18 cellular contexts compared by ENCODE assay signal in the genomic region with DNA sequence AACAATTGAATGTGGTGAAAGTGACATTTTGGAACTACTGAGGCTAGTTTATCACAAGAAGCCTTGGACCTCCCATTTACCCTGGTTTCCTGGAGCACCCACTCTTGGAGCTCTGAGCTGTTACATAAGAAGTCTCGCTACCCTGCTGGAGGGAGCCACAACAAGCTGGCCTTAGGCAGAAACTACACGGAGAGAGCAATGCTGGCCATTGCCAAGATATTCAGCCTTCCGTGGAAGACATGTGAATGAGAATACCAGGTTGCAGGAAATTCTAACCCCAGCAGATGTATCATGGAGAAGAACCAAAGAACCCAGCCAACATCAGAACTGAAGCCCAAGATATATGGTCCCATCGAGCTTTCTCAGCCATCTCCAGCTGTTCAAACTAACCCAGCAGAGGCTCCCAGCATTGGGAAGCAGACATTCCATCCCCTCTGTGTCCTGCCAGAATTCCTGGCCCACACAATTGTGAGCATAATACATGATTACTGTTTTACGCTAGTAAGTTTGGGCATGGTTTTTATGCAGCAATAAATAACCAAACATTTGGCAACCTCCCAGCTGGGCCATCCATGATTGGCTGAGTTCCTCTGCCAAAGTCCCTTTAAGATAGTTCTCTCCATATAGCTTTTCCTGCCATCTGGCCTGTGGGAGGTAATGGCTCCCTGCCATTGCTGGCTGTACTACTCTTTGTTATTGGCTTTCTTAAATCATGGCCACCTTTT. TPM values are rescaled to one million over a fixed set of nuclear protein-coding genes. Genes with fewer than 3 reads are reported as not detected.
DNase-seq lines count a peak whose midpoint lies in the region; ATAC-seq and TF ChIP-seq lines count a peak whose summit lies in the region.
"Had no signal": no experiment of that assay in that cellular context is flagged by ENCODE, and none has a peak within 500 bp of the region (broad histone marks: within the 10 kb centered on the region; RNA-seq: fewer than 3 reads in every experiment).

No MANE protein-coding gene starts in this region.

- DNase-seq in breast epithelium (ENCODE audit: low spot score in 2 of 2): peak in 1 of 2 donors; percentile 30
- no peak for DNase-seq in mammary epithelial cell
- DNase-seq in mesenchymal stem cell: no peak
- peak in 1 of 2 donors; percentile 63 for DNase-seq in aorta
- no peak for DNase-seq in activated CD4-positive, alpha-beta T cell treated with anti-CD3 and anti-CD28 coated beads for 4 hours
- no peak for DNase-seq in activated naive CD4-positive, alpha-beta T cell treated with anti-CD3 and anti-CD28 coated beads for 36 hours
- DNase-seq: activated CD8-positive, alpha-beta T cell treated with anti-CD3 and anti-CD28 coated beads, Interleukin-2, amount 10 ng/mL, durations not matched to agents 7 days and 5 days; activated effector memory CD4-positive, alpha-beta T cell treated with anti-CD3 and anti-CD28 coated beads, Interleukin-2, amount 50 U/mL, for 16 hours; cerebellar nuclear complex; erythroblast; MV-4-11; NCI-H774; SHP77 treated with DMSO at 0.1 percent for 48 hours; upper lobe of left lung had no signal

- no peak for TF ChIP-seq CTCF in breast epithelium (IDR thresholded peaks at IDR 0.05)
- no peak for TF ChIP-seq CTCF in mammary epithelial cell (conservative IDR thresholded peaks at IDR 0.05 in 1 of 2, IDR thresholded peaks at IDR 0.05 in 1 of 2; ENCODE audit: extremely low read depth in 1 of 2, insufficient read depth in 1 of 2, low read depth in 1 of 2, low read length in 2 of 2)
- TF ChIP-seq CTCF in brain (conservative IDR thresholded peaks at IDR 0.05): no peak

- peaks cover 19% of the 10 kb centered on the region for H3K4me1 Mint-ChIP-seq in brain
- H3K4me1 Mint-ChIP-seq in activated naive CD4-positive, alpha-beta T cell treated with anti-CD3 and anti-CD28 coated beads for 36 hours (ENCODE audit: low read depth): no peaks in the 10 kb centered on the region
- H3K4me1 Mint-ChIP-seq: GM23338 had no signal

- H3K36me3 ChIP-seq in breast epithelium: no peaks in the 10 kb centered on the region
- no peaks in the 10 kb centered on the region for H3K36me3 ChIP-seq in mammary epithelial cell (ENCODE audit: insufficient read depth, low read length)
- no peaks in the 10 kb centered on the region for H3K36me3 ChIP-seq in mesenchymal stem cell (ENCODE audit: control insufficient read depth in 1 of 2, insufficient read depth in 2 of 2, low read depth in 1 of 2, low read length in 2 of 2)
- no peaks in the 10 kb centered on the region for H3K36me3 ChIP-seq in aorta (ENCODE audit: control insufficient read depth in 1 of 2, insufficient read depth in 2 of 2, low read length in 1 of 2)
- H3K36me3 ChIP-seq: upper lobe of left lung had no signal

- no peak overlapping the region for H3K14ac ChIP-seq in mesenchymal stem cell (ENCODE audit: low read length in 2 of 2)

- CTCF ChIA-PET in mammary epithelial cell (lab: Charles Lee; ENCODE audit: low non-redundant PET): no interaction called here
- CTCF ChIA-PET in activated naive CD4-positive, alpha-beta T cell treated with anti-CD3 and anti-CD28 coated beads for 36 hours (lab: Charles Lee): interaction anchor here (1.0 kb wide), 1 partner anchor 20 kb away, joined by 4 read pairs; no protein-coding TSS in a partner anchor

- no peak overlapping the region for H3K4me3 ChIP-seq in breast epithelium
- H3K4me3 ChIP-seq in mammary epithelial cell (replicated peaks in 1 of 3; ENCODE audit: insufficient read depth in 1 of 3, low read depth in 2 of 3, low read length in 3 of 3): no peak overlapping the region
- no peak overlapping the region for H3K4me3 ChIP-seq in mesenchymal stem cell (ENCODE audit: insufficient read depth in 1 of 2, low read depth in 1 of 2, low read length in 2 of 2)
- H3K4me3 ChIP-seq in aorta (ENCODE audit: low read length in 2 of 2): no peak overlapping the region
- H3K4me3 ChIP-seq: A549, GM23338, upper lobe of left lung had no signal

- H3K23ac ChIP-seq in mesenchymal stem cell (ENCODE audit: low read length in 2 of 2): no peak overlapping the region

- no peak overlapping the region for H2BK5ac ChIP-seq in mesenchymal stem cell (ENCODE audit: low read depth, low read length, poor library complexity, severe bottlenecking)

- no peaks in the 10 kb centered on the region for H3K79me2 ChIP-seq in mammary epithelial cell (ENCODE audit: insufficient read depth, low read length)

- no peaks in the 10 kb centered on the region for H4K20me1 ChIP-seq in mammary epithelial cell (ENCODE audit: insufficient read depth, low read length)

- H2AK5ac ChIP-seq in mesenchymal stem cell (ENCODE audit: low read length, severe bottlenecking): no peak overlapping the region

- H3K18ac ChIP-seq in mesenchymal stem cell (ENCODE audit: low read depth in 1 of 2, low read length in 2 of 2): peak overlapping the region; percentile 44 to 50

- peak overlapping the region; percentile 11 for H4K91ac ChIP-seq in mesenchymal stem cell (ENCODE audit: low read length)

- H2BK12ac ChIP-seq in mesenchymal stem cell (ENCODE audit: low read length in 2 of 2): peak overlapping the region in 1 of 2 experiments; percentile 29

- H3K79me1 ChIP-seq in mesenchymal stem cell (replicated peaks; ENCODE audit: low read length, poor library complexity, severe bottlenecking): no peaks in the 10 kb centered on the region

- peak overlapping the region; percentile 33 to 37 for H3K27ac ChIP-seq in breast epithelium
- no peak overlapping the region for H3K27ac ChIP-seq in mammary epithelial cell (ENCODE audit: insufficient read depth, low read depth, low read length)
- no peak overlapping the region for H3K27ac ChIP-seq in mesenchymal stem cell (ENCODE audit: low read length, poor library complexity, severe bottlenecking)
- peak overlapping the region in 1 of 2 donors; percentile 35 for H3K27ac ChIP-seq in aorta (ENCODE audit: low read depth in 1 of 2, low read length in 2 of 2)
- H3K27ac ChIP-seq: A549, upper lobe of left lung had no signal

- in situ Hi-C loops in mammary epithelial cell (cut with MboI; ENCODE audit: low sequenced_read_pairs in 2 of 2): loop anchor here in 1 of 2 donors (25.0 kb wide), 1 partner anchor 141 kb away; no protein-coding TSS in a partner anchor

- H3K27me3 ChIP-seq in breast epithelium (no peaks in the 10 kb centered on the region), mammary epithelial cell (ENCODE audit: insufficient read depth, low read length) (no peaks in the 10 kb centered on the region), mesenchymal stem cell (ENCODE audit: control insufficient read depth in 1 of 2, insufficient read depth in 1 of 2, low read length in 2 of 2) (peaks cover 0 to 2% of the 10 kb centered on the region in 2 experiments), aorta (ENCODE audit: control insufficient read depth in 1 of 2, insufficient read depth in 2 of 2, low read length in 1 of 2) (no peaks in the 10 kb centered on the region)
- H3K27me3 ChIP-seq: upper lobe of left lung had no signal

- H3K4me3 Mint-ChIP-seq in brain: peak overlapping the region in 2 of 5 experiments; percentile 36
- H3K4me3 Mint-ChIP-seq in activated naive CD4-positive, alpha-beta T cell treated with anti-CD3 and anti-CD28 coated beads for 36 hours: no peak overlapping the region
- H3K4me3 Mint-ChIP-seq: activated CD8-positive, alpha-beta T cell treated with anti-CD3 and anti-CD28 coated beads, Interleukin-2, amount 10 ng/mL, durations not matched to agents 7 days and 5 days; GM23338 had no signal

- TF ChIP-seq POLR2A in breast epithelium (IDR thresholded peaks at IDR 0.05): no peak

- H3K4ac ChIP-seq in mesenchymal stem cell (ENCODE audit: low read depth in 1 of 2, low read length in 2 of 2): peak overlapping the region in 1 of 2 experiments; percentile 13

- no peak overlapping the region for H2BK120ac ChIP-seq in mesenchymal stem cell (ENCODE audit: low read depth, low read length)

- peak overlapping the region in 3 of 5 experiments; percentile 64 to 83 (median 83) for H3K27ac Mint-ChIP-seq in brain
- H3K27ac Mint-ChIP-seq in activated naive CD4-positive, alpha-beta T cell treated with anti-CD3 and anti-CD28 coated beads for 36 hours: no peak overlapping the region
- H3K27ac Mint-ChIP-seq: activated CD8-positive, alpha-beta T cell treated with anti-CD3 and anti-CD28 coated beads, Interleukin-2, amount 10 ng/mL, durations not matched to agents 7 days and 5 days; GM23338 had no signal

- intact Hi-C loops in breast epithelium (cut with DNase I; ENCODE audit: low total_unique reads): no loop called here
- intact Hi-C loops in mammary epithelial cell (cut with micrococcal nuclease): loop anchor here (10.0 kb wide), 1 partner anchor 1258 kb away; no protein-coding TSS in a partner anchor
- intact Hi-C loops in aorta (cut with DNase I): no loop called here
- intact Hi-C loops in activated naive CD4-positive, alpha-beta T cell treated with anti-CD3 and anti-CD28 coated beads for 36 hours (cut with micrococcal nuclease): loop anchor here (5.0 kb wide), 1 partner anchor 49 kb away; no protein-coding TSS in a partner anchor

- H3K9me3 ChIP-seq in breast epithelium (no peaks in the 10 kb centered on the region), mammary epithelial cell (replicated peaks; ENCODE audit: insufficient read depth, low read length) (no peaks in the 10 kb centered on the region), mesenchymal stem cell (ENCODE audit: control insufficient read depth, low read length) (no peaks in the 10 kb centered on the region), aorta (ENCODE audit: control insufficient read depth, low read length) (no peaks in the 10 kb centered on the region)
- H3K9me3 ChIP-seq: A549, upper lobe of left lung had no signal

- H2AFZ ChIP-seq in mammary epithelial cell (ENCODE audit: low read depth, low read length): no peak overlapping the region
- no peak overlapping the region for H2AFZ ChIP-seq in mesenchymal stem cell (ENCODE audit: low read depth, low read length)
- H2AFZ ChIP-seq: GM23338 had no signal

- H3K9me3 Mint-ChIP-seq in brain: peaks cover 0 to 15% (median 2%) of the 10 kb centered on the region in 5 experiments
- H3K9me3 Mint-ChIP-seq in activated naive CD4-positive, alpha-beta T cell treated with anti-CD3 and anti-CD28 coated beads for 36 hours: no peaks in the 10 kb centered on the region
- H3K9me3 Mint-ChIP-seq: GM23338 had no signal

- no TSS peak for BruUV-seq in mammary epithelial cell (replicated peaks; lab: Mats Ljungman, UMichigan)

- dilution Hi-C loops in mammary epithelial cell (cut with HindIII; ENCODE audit: low sequenced_read_pairs): no loop called here

- H3K9ac ChIP-seq in mammary epithelial cell (ENCODE audit: insufficient read depth, low read length): no peak overlapping the region
- no peak overlapping the region for H3K9ac ChIP-seq in mesenchymal stem cell (ENCODE audit: low read length)

- H3K4me2 ChIP-seq in mammary epithelial cell (ENCODE audit: insufficient read depth, low read depth, low read length) (no peak overlapping the region), mesenchymal stem cell (ENCODE audit: low read length, poor library complexity, severe bottlenecking) (no peak overlapping the region)
- H3K4me2 ChIP-seq: A549, GM23338 had no signal

- no peaks in the 10 kb centered on the region for H3K36me3 Mint-ChIP-seq in brain
- H3K36me3 Mint-ChIP-seq in activated naive CD4-positive, alpha-beta T cell treated with anti-CD3 and anti-CD28 coated beads for 36 hours (ENCODE audit: low read depth): no peaks in the 10 kb centered on the region

- WGBS in mammary epithelial cell (ENCODE audit: low coverage, missing lambda C conversion rate): 16% methylated on average over 5 of the region's 5 CpGs
- WGBS in mesenchymal stem cell: 93% methylated on average over 5 of the region's 5 CpGs
- 25 to 27% methylated on average over 5 of the region's 5 CpGs for whole genome bisulfite sequencing in aorta, 2 donors

- peaks cover 4% of the 10 kb centered on the region for H3K27me3 Mint-ChIP-seq in brain
- no peaks in the 10 kb centered on the region for H3K27me3 Mint-ChIP-seq in activated naive CD4-positive, alpha-beta T cell treated with anti-CD3 and anti-CD28 coated beads for 36 hours (ENCODE audit: low read depth)

- H2BK15ac ChIP-seq in mesenchymal stem cell (ENCODE audit: low read depth, poor library complexity, severe bottlenecking): no peak overlapping the region

- no peak overlapping the region for H4K8ac ChIP-seq in mesenchymal stem cell (ENCODE audit: low read length)

- no peaks in the 10 kb centered on the region for H3K4me1 ChIP-seq in breast epithelium
- no peaks in the 10 kb centered on the region for H3K4me1 ChIP-seq in mammary epithelial cell (ENCODE audit: insufficient read depth, low read length)
- no peaks in the 10 kb centered on the region for H3K4me1 ChIP-seq in mesenchymal stem cell (ENCODE audit: control insufficient read depth, insufficient read depth, low read depth, low read length)
- H3K4me1 ChIP-seq in aorta (ENCODE audit: control insufficient read depth in 1 of 2, insufficient read depth in 2 of 2, low read length in 2 of 2): peaks cover 3% of the 10 kb centered on the region in 2 donors
- H3K4me1 ChIP-seq: A549 had no signal

- ATAC-seq in aorta (ENCODE audit: low FRiP score) (peak; percentile 84), GM18517 (IDR thresholded peaks at IDR 0.05; ENCODE audit: unreplicated experiment) (no peak)
- ATAC-seq: A549; activated CD8-positive, alpha-beta T cell treated with anti-CD3 and anti-CD28 coated beads, Interleukin-2, amount 10 ng/mL, durations not matched to agents 7 days and 5 days; GM23338 had no signal

RNA-seq across cellular contexts. Expression of a gene that starts 17.9 kb away (rescaled TPM):
- total RNA-seq in breast epithelium (10 to 100 TPM in 2 of 3 donors, 1 to 10 TPM in 1; 7.5 to 49.8 (median 21.6) TPM), mammary epithelial cell (10 to 100 TPM in 1 of 2 donors, 1 to 10 TPM in 1; 4.3 to 17.3 TPM), aorta (100 to 1,000 TPM; 196 to 343 TPM)
- polyA plus RNA-seq in mammary epithelial cell (0.69 TPM), brain (ENCODE audit: insufficient read depth, low read depth, low replicate concordance) (8.9 TPM), aorta (10 to 100 TPM; 24.9 to 74.7 TPM)
- 2.3 TPM for polyA minus RNA-seq in mammary epithelial cell
- 76.3 TPM for polyA plus RNA-seq in mesenchymal stem cell (2013, experiment 1 of 2)
- polyA plus RNA-seq in mesenchymal stem cell (2013, experiment 2 of 2): 76.6 TPM
- under 1 TPM; 0.41 to 0.44 TPM for total RNA-seq in activated naive CD4-positive, alpha-beta T cell treated with anti-CD3 and anti-CD28 coated beads for 36 hours

Comparison
In these comparisons a context has a peak if more than half of its experiments do, and no peak if none do; other contexts are left out.
1. H3K27ac ChIP-seq: peak in breast epithelium (2 of 2); none in mammary epithelial cell (single experiment) and mesenchymal stem cell (single experiment).
2. intact Hi-C loops: an anchor here in mammary epithelial cell (10.0 kb wide) and activated naive CD4-positive, alpha-beta T cell treated with anti-CD3 and anti-CD28 coated beads for 36 hours (5.0 kb wide); none called in breast epithelium and aorta.